Comparison of ENCODE assay signal across 8 cellular contexts in the genomic region with DNA sequence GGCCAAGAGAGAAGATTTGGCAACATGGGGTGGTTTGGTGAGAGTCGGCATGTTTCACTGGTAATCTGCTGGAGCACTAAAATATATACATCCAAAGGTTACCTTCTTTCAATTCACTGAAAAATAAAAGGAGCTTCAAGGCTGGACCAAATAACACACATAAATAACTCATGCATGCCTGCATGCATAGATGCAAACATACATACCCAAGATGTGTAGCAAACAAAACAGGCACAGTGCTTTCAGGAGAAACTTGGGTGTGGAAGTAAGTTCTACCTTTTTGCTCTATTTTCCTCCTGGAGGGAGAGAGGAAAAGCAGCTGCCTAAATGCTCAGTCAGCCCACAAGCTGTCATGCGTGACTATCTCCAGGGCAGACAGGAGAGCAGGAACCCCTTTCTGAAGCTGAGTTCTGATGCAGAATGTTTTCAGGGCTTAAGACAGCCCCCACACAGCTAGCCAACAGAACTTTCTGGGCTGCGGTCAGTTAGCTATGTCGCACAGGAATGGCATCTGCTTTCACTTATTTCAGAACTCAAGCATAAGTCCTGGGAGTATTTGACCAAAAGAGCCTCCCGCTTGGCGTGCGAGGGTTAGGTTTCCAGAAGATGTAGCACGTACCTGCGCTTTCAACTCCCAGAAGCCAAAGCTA.
DNase-seq lines count a peak whose midpoint lies in the region; ATAC-seq, FAIRE-seq and TF ChIP-seq lines count a peak whose summit lies in the region.

No MANE protein-coding gene starts in this region.

- H3K4me1 ChIP-seq in K562 (replicated peaks in 1 of 2; ENCODE audit: control insufficient read depth in 2 of 2, insufficient read depth in 2 of 2, low read length in 2 of 2) (peaks cover 35 to 75% of the 10 kb centered on the region in 2 experiments), left lung (peaks cover 48 to 80% of the 10 kb centered on the region in 2 donors), thyroid gland (peaks cover 34 to 58% of the 10 kb centered on the region in 2 donors)

- H4K20me1 ChIP-seq in K562 (replicated peaks; ENCODE audit: control insufficient read depth, insufficient read depth, low read length): no peaks in the 10 kb centered on the region

- in situ Hi-C loops in K562 (cut with MboI): no loop called here

- peak overlapping the region; percentile 94 for H2AFZ ChIP-seq in K562 (ENCODE audit: low read depth, low read length)

- 47% methylated on average over 9 of the region's 9 CpGs for WGBS in K562 (ENCODE audit: insufficient coverage, low coverage, missing lambda C conversion rate)
- WGBS in thyroid gland, 2 donors: 14 to 23% methylated on average over 9 of the region's 9 CpGs

- BruUV-seq in K562 (replicated peaks; lab: Mats Ljungman, UMichigan): no TSS peak

- CTCF ChIA-PET in K562 (lab: Yijun Ruan, JAX; ENCODE audit: low intra/inter-chr PET ratio): no interaction called here

- no peaks in the 10 kb centered on the region for H3K36me3 ChIP-seq in K562 (ENCODE audit: control insufficient read depth, insufficient read depth, low read length)
- H3K36me3 ChIP-seq in left lung: no peaks in the 10 kb centered on the region
- no peaks in the 10 kb centered on the region for H3K36me3 ChIP-seq in thyroid gland

- peak; percentile 72 for TF ChIP-seq POLR2A in GM12892 (IDR thresholded peaks at IDR 0.05; ENCODE audit: low read depth, low read length)
- TF ChIP-seq POLR2A in K562 (conservative IDR thresholded peaks at IDR 0.05): no peak
- peak in 1 of 2 donors; percentile 38 for TF ChIP-seq POLR2A in thyroid gland (IDR thresholded peaks at IDR 0.05)

- H3K27ac ChIP-seq in K562 (ENCODE audit: extremely low read depth, low read depth, low read length) (peak overlapping the region; percentile 82), left lung (peak overlapping the region; percentile 88 to 92), thyroid gland (peak overlapping the region; percentile 83 to 93 (median 92))

- peak overlapping the region; percentile 51 for H3K4me2 ChIP-seq in K562 (ENCODE audit: insufficient read depth, low read length)

- peak; percentile 48 for TF ChIP-seq EP300 in K562 (IDR thresholded peaks at IDR 0.05; ENCODE audit: low read length)

- ATAC-seq in HG02840 (IDR thresholded peaks at IDR 0.05; ENCODE audit: low FRiP score, unreplicated experiment) (peak; percentile 20), K562 (peak; percentile 68), left lung (peak; percentile 42)

- no peaks in the 10 kb centered on the region for H3K9me1 ChIP-seq in K562 (ENCODE audit: control insufficient read depth, insufficient read depth, low read length)

- POLR2A ChIA-PET in K562 (lab: Yijun Ruan, JAX): interaction anchor here (0.6 to 1.8 kb wide), 9 partner anchors 10 to 358 kb away, joined by 3 to 7 read pairs (median 3); no protein-coding TSS in a partner anchor

- no peaks in the 10 kb centered on the region for H3K79me2 ChIP-seq in K562 (ENCODE audit: control insufficient read depth, insufficient read depth, low read length)

- TF ChIP-seq RAD21 in K562 (CRISPR knock-in tag; conservative IDR thresholded peaks at IDR 0.05 in 1 of 2, IDR thresholded peaks at IDR 0.05 in 1 of 2): no peak; a peak in 1 of 4 replicates

- intact Hi-C loops in K562 (cut with micrococcal nuclease): loop anchor here (2.0 to 5.0 kb wide), 4 partner anchors 86 to 465 kb away; no protein-coding TSS in a partner anchor
- intact Hi-C loops in left lung (cut with DNase I): loop anchor here in 1 of 2 donors (5.0 kb wide), 1 partner anchor 40 kb away; no protein-coding TSS in a partner anchor
- intact Hi-C loops in thyroid gland (cut with DNase I): no loop called here

- H3K9me3 ChIP-seq in K562 (replicated peaks; ENCODE audit: control insufficient read depth, insufficient read depth, low read depth, low read length) (no peaks in the 10 kb centered on the region; the same call in none of the 2 replicates), left lung (no peaks in the 10 kb centered on the region), thyroid gland (no peaks in the 10 kb centered on the region)

- peak overlapping the region; percentile 52 to 54; a peak in 3 of 4 replicates for H3K9ac ChIP-seq in K562 (ENCODE audit: insufficient read depth in 1 of 2, low read depth in 2 of 2, low read length in 2 of 2)

- H3K4me3 ChIP-seq in K562 (no peak overlapping the region), left lung (no peak overlapping the region), thyroid gland (replicated peaks in 1 of 3) (no peak overlapping the region)

- peak; percentile 84 for FAIRE-seq in A204.1 (lab: Jason Lieb, UNC)
- FAIRE-seq in GM12892 (lab: Jason Lieb, UNC): peak; percentile 81
- peak; percentile 77 for FAIRE-seq in K562 (lab: Jason Lieb, UNC)

- DNase-seq in GM12892 (ENCODE audit: insufficient read length) (no peak), NCI-H69 (lab: John Stamatoyannopoulos, UW) (peak; percentile 66), K562 (ENCODE audit: extremely low read depth in 1 of 4, low spot score in 3 of 4) (peak; percentile 39 to 74 (median 58)), left lung (peak in 1 of 2 donors; percentile 61), thyroid gland (peak; percentile 61 to 64), retina (no peak)

- no peak for TF ChIP-seq CTCF in K562 (IDR thresholded peaks at IDR 0.05 in 2 of 3, conservative IDR thresholded peaks at IDR 0.05 in 1 of 3; ENCODE audit: insufficient read depth in 2 of 3, low read depth in 1 of 3, low read length in 3 of 3)
- no peak for TF ChIP-seq CTCF in left lung (IDR thresholded peaks at IDR 0.05)
- no peak for TF ChIP-seq CTCF in thyroid gland (IDR thresholded peaks at IDR 0.05)

- no peaks in the 10 kb centered on the region for H3K27me3 ChIP-seq in K562 (ENCODE audit: control insufficient read depth in 2 of 2, insufficient read depth in 2 of 2, low read length in 2 of 2)
- H3K27me3 ChIP-seq in left lung: no peaks in the 10 kb centered on the region
- no peaks in the 10 kb centered on the region for H3K27me3 ChIP-seq in thyroid gland

TF ChIP-seq in K562, 482 proteins besides CTCF, POLR2A, EP300 and RAD21 (continues in another document):
- TF ChIP-seq ZC3H8 (IDR thresholded peaks at IDR 0.05) (no peak), CBFA2T3 (IDR thresholded peaks at IDR 0.05) (peak; percentile 68)
- TF ChIP-seq, protein P1, sequence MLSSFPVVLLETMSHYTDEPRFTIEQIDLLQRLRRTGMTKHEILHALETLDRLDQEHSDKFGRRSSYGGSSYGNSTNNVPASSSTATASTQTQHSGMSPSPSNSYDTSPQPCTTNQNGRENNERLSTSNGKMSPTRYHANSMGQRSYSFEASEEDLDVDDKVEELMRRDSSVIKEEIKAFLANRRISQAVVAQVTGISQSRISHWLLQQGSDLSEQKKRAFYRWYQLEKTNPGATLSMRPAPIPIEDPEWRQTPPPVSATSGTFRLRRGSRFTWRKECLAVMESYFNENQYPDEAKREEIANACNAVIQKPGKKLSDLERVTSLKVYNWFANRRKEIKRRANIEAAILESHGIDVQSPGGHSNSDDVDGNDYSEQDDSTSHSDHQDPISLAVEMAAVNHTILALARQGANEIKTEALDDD (IDR thresholded peaks at IDR 0.05): peak; percentile 60; the same call in 1 of the 2 replicates
- TF ChIP-seq, protein P2, sequence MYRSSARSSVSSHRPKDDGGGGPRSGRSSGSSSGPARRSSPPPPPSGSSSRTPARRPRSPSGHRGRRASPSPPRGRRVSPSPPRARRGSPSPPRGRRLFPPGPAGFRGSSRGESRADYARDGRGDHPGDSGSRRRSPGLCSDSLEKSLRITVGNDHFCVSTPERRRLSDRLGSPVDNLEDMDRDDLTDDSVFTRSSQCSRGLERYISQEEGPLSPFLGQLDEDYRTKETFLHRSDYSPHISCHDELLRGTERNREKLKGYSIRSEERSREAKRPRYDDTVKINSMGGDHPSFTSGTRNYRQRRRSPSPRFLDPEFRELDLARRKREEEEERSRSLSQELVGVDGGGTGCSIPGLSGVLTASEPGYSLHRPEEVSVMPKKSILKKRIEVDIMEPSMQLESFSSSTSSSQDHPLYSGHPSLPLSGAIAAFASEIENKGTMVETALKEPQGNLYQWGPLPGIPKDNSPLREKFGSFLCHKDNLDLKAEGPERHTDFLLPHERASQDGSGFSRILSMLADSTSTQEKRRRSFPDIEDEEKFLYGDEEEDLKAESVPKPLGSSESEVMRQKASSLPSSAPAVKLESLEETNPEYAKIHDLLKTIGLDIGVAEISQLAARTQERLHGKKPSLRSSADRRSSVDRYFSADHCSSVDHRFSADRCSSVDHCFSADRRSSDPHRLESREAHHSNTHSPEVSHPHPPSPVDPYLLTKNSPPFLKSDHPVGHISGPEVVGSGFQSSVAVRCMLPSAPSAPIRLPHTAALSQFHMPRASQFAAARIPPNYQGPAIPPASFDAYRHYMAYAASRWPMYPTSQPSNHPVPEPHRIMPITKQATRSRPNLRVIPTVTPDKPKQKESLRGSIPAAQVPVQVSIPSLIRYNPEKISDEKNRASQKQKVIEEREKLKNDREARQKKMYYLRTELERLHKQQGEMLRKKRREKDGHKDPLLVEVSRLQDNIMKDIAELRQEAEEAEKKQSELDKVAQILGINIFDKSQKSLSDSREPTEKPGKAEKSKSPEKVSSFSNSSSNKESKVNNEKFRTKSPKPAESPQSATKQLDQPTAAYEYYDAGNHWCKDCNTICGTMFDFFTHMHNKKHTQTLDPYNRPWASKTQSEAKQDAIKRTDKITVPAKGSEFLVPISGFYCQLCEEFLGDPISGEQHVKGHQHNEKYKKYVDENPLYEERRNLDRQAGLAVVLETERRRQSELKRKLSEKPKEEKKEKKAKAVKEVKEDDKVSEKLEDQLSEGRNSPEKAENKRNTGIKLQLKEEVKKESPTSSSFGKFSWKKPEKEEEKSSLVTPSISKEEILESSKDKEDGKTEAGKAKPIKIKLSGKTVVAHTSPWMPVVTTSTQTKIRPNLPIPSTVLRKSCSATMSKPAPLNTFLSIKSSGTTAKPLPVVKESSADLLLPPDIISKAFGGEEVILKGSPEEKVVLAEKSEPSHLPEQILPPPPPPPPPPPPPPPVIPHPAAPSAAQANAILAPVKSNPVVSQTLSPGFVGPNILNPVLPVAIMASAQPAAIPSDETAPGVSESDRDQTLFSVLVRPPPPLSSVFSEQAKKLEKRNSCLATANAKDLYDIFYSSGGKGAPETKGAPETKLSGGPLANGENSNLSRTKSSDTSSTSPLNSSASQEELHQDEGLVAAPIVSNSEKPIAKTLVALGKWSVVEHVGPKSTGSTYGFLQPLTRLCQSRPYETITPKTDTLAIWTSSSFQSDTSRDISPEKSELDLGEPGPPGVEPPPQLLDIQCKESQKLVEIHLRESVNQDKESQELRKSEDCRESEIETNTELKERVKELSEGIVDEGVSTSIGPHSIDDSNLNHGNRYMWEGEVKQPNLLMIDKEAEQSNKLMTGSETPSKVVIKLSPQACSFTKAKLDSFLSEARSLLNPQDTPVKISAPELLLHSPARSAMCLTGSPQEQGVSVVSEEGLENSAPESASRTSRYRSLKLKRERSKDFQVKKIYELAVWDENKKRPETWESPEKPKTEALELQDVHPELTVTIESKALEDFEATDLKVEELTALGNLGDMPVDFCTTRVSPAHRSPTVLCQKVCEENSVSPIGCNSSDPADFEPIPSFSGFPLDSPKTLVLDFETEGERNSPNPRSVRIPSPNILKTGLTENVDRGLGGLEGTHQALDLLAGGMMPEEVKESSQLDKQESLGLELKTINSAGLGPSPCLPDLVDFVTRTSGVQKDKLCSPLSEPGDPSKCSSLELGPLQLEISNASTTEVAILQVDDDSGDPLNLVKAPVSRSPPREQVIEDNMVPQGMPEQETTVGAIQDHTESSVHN (IDR thresholded peaks at IDR 0.05; ENCODE audit: borderline replicate concordance in 1 of 2, low read depth in 1 of 2): peak in 1 of 2 experiments; percentile 28; a peak in 1 of 4 replicates

Comparison
In these comparisons a context has a peak if more than half of its experiments do, and no peak if none do; other contexts are left out.
1. DNase-seq: peak in NCI-H69 (single experiment), K562 (4 of 4) and thyroid gland (2 of 2); none in GM12892 (single experiment) and retina (single experiment).
2. Peak in every context shown above with its lines, with median percentiles within 50 percentile points of each other: ATAC-seq and H3K27ac ChIP-seq.